In genomic region chr2:207166039-207166348, GRCh38 we compare ENCODE assay signal across 8 cellular contexts. TPM values are rescaled to one million over a fixed set of nuclear protein-coding genes. Genes with fewer than 3 reads are reported as not detected.
A peak's percentile ranks its signal among the peaks of the same experiment; 100 is the strongest.
DNase-seq lines count a peak whose midpoint lies in the region; ATAC-seq and TF ChIP-seq lines count a peak whose summit lies in the region.

No MANE protein-coding gene starts in this region.

- H3K4me3 Mint-ChIP-seq in activated CD4-positive, alpha-beta memory T cell treated with anti-CD3 and anti-CD28 coated beads, Interleukin-2, amount 10 ng/mL, durations not matched to agents 7 days and 5 days: peak overlapping the region; percentile 98

- ATAC-seq in GM19372 (IDR thresholded peaks at IDR 0.05; ENCODE audit: low read depth, unreplicated experiment) (peak; percentile 93), HG03469 (IDR thresholded peaks at IDR 0.05; ENCODE audit: unreplicated experiment) (peak; percentile 92), left lung (peak; percentile 89)

- peak overlapping the region; percentile 100 for H3K27ac ChIP-seq in left lung

- peak overlapping the region; percentile 66 to 68 for H3K4me3 ChIP-seq in left lung

- no peaks in the 10 kb centered on the region for H3K9me3 ChIP-seq in left lung

- peaks cover 13 to 37% of the 10 kb centered on the region in 2 donors for H3K4me1 ChIP-seq in left lung

- intact Hi-C loops in left lung (cut with DNase I): loop anchor here in 1 of 2 donors (10.0 kb wide), 1 partner anchor 181 kb away; no protein-coding TSS in a partner anchor

- no peaks in the 10 kb centered on the region for H3K36me3 ChIP-seq in left lung

- peak; percentile 100 for DNase-seq in Ammon's horn (ENCODE audit: low spot score)
- peak; percentile 92 for DNase-seq in NCI-H526 treated with DMSO at 0.1 percent for 48 hours (lab: John Stamatoyannopoulos, UW)
- DNase-seq in activated CD4-positive, alpha-beta memory T cell treated with anti-CD3 and anti-CD28 coated beads, Interleukin-2, amount 10 ng/mL, durations not matched to agents 7 days and 5 days: peak; percentile 98
- peak; percentile 98 to 100 for DNase-seq in dermis microvascular lymphatic vessel endothelial cell (ENCODE audit: low read depth in 2 of 2)
- peak; percentile 97 to 99 for DNase-seq in left lung
- DNase-seq in stimulated activated CD4-positive, alpha-beta T cell treated with anti-CD3 and anti-CD28 coated beads, Interleukin-2, amount 100 ng/mL, for 24 hours: peak; percentile 94 to 95

- no peaks in the 10 kb centered on the region for H3K9me3 Mint-ChIP-seq in activated CD4-positive, alpha-beta memory T cell treated with anti-CD3 and anti-CD28 coated beads, Interleukin-2, amount 10 ng/mL, durations not matched to agents 7 days and 5 days

- no peaks in the 10 kb centered on the region for H3K27me3 ChIP-seq in left lung

- CTCF ChIA-PET in activated CD4-positive, alpha-beta memory T cell treated with anti-CD3 and anti-CD28 coated beads, Interleukin-2, amount 10 ng/mL, durations not matched to agents 7 days and 5 days (lab: Charles Lee): interaction anchor here (0.8 to 4.9 kb wide), 11 partner anchors 23 to 459 kb away, joined by 3 to 49 read pairs (median 3); partner anchors contain the start of gene METTL21A

- H3K36me3 Mint-ChIP-seq in activated CD4-positive, alpha-beta memory T cell treated with anti-CD3 and anti-CD28 coated beads, Interleukin-2, amount 10 ng/mL, durations not matched to agents 7 days and 5 days (ENCODE audit: low read depth): peaks cover 26% of the 10 kb centered on the region

- peaks cover 9% of the 10 kb centered on the region for H3K27me3 Mint-ChIP-seq in activated CD4-positive, alpha-beta memory T cell treated with anti-CD3 and anti-CD28 coated beads, Interleukin-2, amount 10 ng/mL, durations not matched to agents 7 days and 5 days

- no peak for TF ChIP-seq CTCF in left lung (IDR thresholded peaks at IDR 0.05)

- peaks cover 39% of the 10 kb centered on the region for H3K4me1 Mint-ChIP-seq in activated CD4-positive, alpha-beta memory T cell treated with anti-CD3 and anti-CD28 coated beads, Interleukin-2, amount 10 ng/mL, durations not matched to agents 7 days and 5 days

- peak overlapping the region; percentile 93 for H3K27ac Mint-ChIP-seq in activated CD4-positive, alpha-beta memory T cell treated with anti-CD3 and anti-CD28 coated beads, Interleukin-2, amount 10 ng/mL, durations not matched to agents 7 days and 5 days

- POLR2A ChIA-PET in activated CD4-positive, alpha-beta memory T cell treated with anti-CD3 and anti-CD28 coated beads, Interleukin-2, amount 10 ng/mL, durations not matched to agents 7 days and 5 days (lab: Charles Lee): interaction anchor here (0.6 to 6.6 kb wide), 28 partner anchors 10 to 401 kb away, joined by 3 to 276 read pairs (median 6); partner anchors contain the start of genes CREB1, FASTKD2 and MDH1B

RNA-seq across cellular contexts. Expression of gene KLF7, which starts 0.2 kb away (rescaled TPM):
- total RNA-seq in activated CD4-positive, alpha-beta memory T cell treated with anti-CD3 and anti-CD28 coated beads, Interleukin-2, amount 10 ng/mL, durations not matched to agents 7 days and 5 days: 10 to 100 TPM; 28.3 to 31.4 TPM
- total RNA-seq in dermis microvascular lymphatic vessel endothelial cell (8.5 and 8.7 TPM in 2 replicates), left lung (10 to 100 TPM; 31.0 to 41.8 TPM)

Comparison
In these comparisons a context has a peak if more than half of its experiments do, and no peak if none do; other contexts are left out.
1. Peak in every context shown above with its lines: DNase-seq, ATAC-seq, H3K4me3 ChIP-seq and H3K27ac ChIP-seq.